In genomic region chr18:7676253-7676873, GRCh38 we compare ENCODE assay signal across 22 cellular contexts.
"Had no signal": no experiment of that assay in that cellular context is flagged by ENCODE, and none has a peak within 500 bp of the region (broad histone marks: within the 10 kb centered on the region; RNA-seq: fewer than 3 reads in every experiment).

No MANE protein-coding gene starts in this region.

- H3K27me3 ChIP-seq: adrenal gland, esophagus muscularis mucosa, neural progenitor cell, spleen, upper lobe of right lung had no signal

- H3K36me3 Mint-ChIP-seq: activated CD4-positive, alpha-beta memory T cell treated with anti-CD3 and anti-CD28 coated beads for 36 hours; activated naive CD4-positive, alpha-beta T cell treated with anti-CD3 and anti-CD28 coated beads, Interleukin-2, amount 50 U/mL, for 72 hours; naive B cell; neural progenitor cell; stimulated activated naive B cell treated with anti-CD40 and anti-IgM and Interleukin-4, amounts not matched to agents 10 μg/mL and 1 μg/mL and 100 μg/mL, for 72 hours; WTC11 had no signal

- H3K4me1 Mint-ChIP-seq: naive B cell; neural progenitor cell; stimulated activated naive B cell treated with anti-CD40 and anti-IgM and Interleukin-4, amounts not matched to agents 10 μg/mL and 1 μg/mL and 100 μg/mL, for 72 hours; WTC11 had no signal

- H3K4me1 ChIP-seq: adrenal gland, neural progenitor cell, upper lobe of right lung had no signal

- H3K27me3 Mint-ChIP-seq: activated CD4-positive, alpha-beta memory T cell treated with anti-CD3 and anti-CD28 coated beads for 36 hours; naive B cell; stimulated activated naive B cell treated with anti-CD40 and anti-IgM and Interleukin-4, amounts not matched to agents 10 μg/mL and 1 μg/mL and 100 μg/mL, for 72 hours had no signal

- H3K4me3 Mint-ChIP-seq: activated CD4-positive, alpha-beta memory T cell treated with anti-CD3 and anti-CD28 coated beads for 36 hours; activated T-helper 1 cell treated with anti-CD3 and anti-CD28 coated beads, Interleukin-12 subunit alpha, Interleukin-12 subunit beta, Interleukin-2, Interleukin-4 antibody, amounts not matched to agents 30 ng/mL and 10 ng/mL and 1 ng/mL, durations not matched to agents 14 hours and 24 hours and 36 hours; naive B cell; neural progenitor cell; stimulated activated naive B cell treated with anti-CD40 and anti-IgM and Interleukin-4, amounts not matched to agents 10 μg/mL and 1 μg/mL and 100 μg/mL, for 72 hours; T-helper 2 cell treated with Interferon-gamma antibody and Interleukin-4, amounts not matched to agents 5 μg/mL and 100 μg/mL, for 36 hours; WTC11 had no signal

- H3K9me3 Mint-ChIP-seq: activated CD4-positive, alpha-beta memory T cell treated with anti-CD3 and anti-CD28 coated beads for 36 hours; activated T-helper 1 cell treated with anti-CD3 and anti-CD28 coated beads, Interleukin-12 subunit alpha, Interleukin-12 subunit beta, Interleukin-2, Interleukin-4 antibody, amounts not matched to agents 30 ng/mL and 10 ng/mL and 1 ng/mL, durations not matched to agents 14 hours and 24 hours and 36 hours; naive B cell; neural progenitor cell; T-helper 2 cell treated with Interferon-gamma antibody and Interleukin-4, amounts not matched to agents 5 μg/mL and 100 μg/mL, for 36 hours; WTC11 had no signal

- H3K4me3 ChIP-seq: adrenal gland, esophagus muscularis mucosa, neural progenitor cell, spleen, thoracic aorta, upper lobe of right lung had no signal

- H3K9me3 ChIP-seq: adrenal gland, esophagus muscularis mucosa, spleen, thoracic aorta, upper lobe of right lung had no signal

- H3K27ac Mint-ChIP-seq: activated CD4-positive, alpha-beta memory T cell treated with anti-CD3 and anti-CD28 coated beads for 36 hours; activated naive CD4-positive, alpha-beta T cell treated with anti-CD3 and anti-CD28 coated beads, Interleukin-2, amount 50 U/mL, for 72 hours; activated T-helper 1 cell treated with anti-CD3 and anti-CD28 coated beads, Interleukin-12 subunit alpha, Interleukin-12 subunit beta, Interleukin-2, Interleukin-4 antibody, amounts not matched to agents 30 ng/mL and 10 ng/mL and 1 ng/mL, durations not matched to agents 14 hours and 24 hours and 36 hours; naive B cell; stimulated activated naive B cell treated with anti-CD40 and anti-IgM and Interleukin-4, amounts not matched to agents 10 μg/mL and 1 μg/mL and 100 μg/mL, for 72 hours; T-helper 2 cell treated with Interferon-gamma antibody and Interleukin-4, amounts not matched to agents 5 μg/mL and 100 μg/mL, for 36 hours; WTC11 had no signal

- ATAC-seq: activated naive CD4-positive, alpha-beta T cell treated with anti-CD3 and anti-CD28 coated beads, Interleukin-2, amount 50 U/mL, for 72 hours; left lobe of liver; sciatic nerve; stimulated activated naive B cell treated with anti-CD40 and anti-IgM and Interleukin-4, amounts not matched to agents 10 μg/mL and 1 μg/mL and 100 μg/mL, for 72 hours; upper lobe of right lung; WTC11 had no signal

- H3K36me3 ChIP-seq: adrenal gland, esophagus muscularis mucosa, neural progenitor cell, spleen, thoracic aorta, upper lobe of right lung had no signal

- DNase-seq: activated CD4-positive, alpha-beta memory T cell treated with anti-CD3 and anti-CD28 coated beads for 36 hours; activated CD4-positive, alpha-beta T cell treated with anti-CD3 and anti-CD28 coated beads for 4 hours; activated gamma-delta T cell treated with Interleukin-2 at 50 U/mL for 16 hours; activated T-cell treated with anti-CD3 and anti-CD28 coated beads for 4 hours; adrenal gland; dermis blood vessel endothelial cell; effector memory CD4-positive, alpha-beta T cell; hypothalamus; naive B cell; spleen; stimulated activated CD4-positive, alpha-beta T cell treated with anti-CD3 and anti-CD28 coated beads, Interleukin-4, amount 100 ng/mL, for 4 hours; stimulated activated naive B cell treated with anti-CD40 and anti-IgM and Interleukin-4, amounts not matched to agents 10 μg/mL and 1 μg/mL and 100 μg/mL, for 72 hours; upper lobe of right lung had no signal

- H3K27ac ChIP-seq: adrenal gland, esophagus muscularis mucosa, neural progenitor cell, spleen, upper lobe of right lung had no signal
